ENCODE assay signal across 15 cellular contexts in the genomic region with DNA sequence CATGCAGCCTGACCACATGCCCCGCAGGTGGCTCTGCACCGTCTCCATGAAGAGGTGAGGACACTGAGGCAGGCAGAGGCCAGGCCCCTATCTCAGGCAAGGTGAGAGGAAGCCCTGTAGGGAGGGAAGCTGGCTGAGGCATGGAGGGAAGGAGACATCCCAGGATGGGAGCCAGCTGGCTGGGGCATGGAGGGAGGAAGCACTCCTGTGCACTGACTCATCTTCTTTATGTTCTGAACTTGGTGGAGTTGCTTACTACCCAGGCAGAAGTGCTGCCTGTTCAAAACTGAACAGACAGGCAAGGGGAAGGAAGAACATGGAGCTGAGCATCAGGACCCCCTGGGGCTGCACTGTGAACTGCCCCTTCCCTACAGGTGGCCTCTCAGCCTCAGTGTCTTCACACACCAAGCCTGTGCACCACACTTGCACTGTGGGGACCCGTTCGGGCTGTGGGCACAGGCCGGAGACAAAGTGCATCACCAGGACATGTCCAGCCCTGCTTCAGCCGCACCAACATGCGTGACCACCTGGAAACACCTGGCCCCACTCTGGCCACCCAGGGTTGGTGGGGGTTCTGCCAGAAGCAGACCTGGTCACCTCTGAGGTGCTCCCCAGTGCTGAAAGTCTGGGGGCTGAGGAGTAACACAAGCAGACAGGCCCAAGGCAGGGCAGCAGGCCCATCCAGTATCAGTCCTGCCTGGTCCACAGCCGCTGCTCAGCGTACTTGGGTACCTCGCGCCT. TPM values are rescaled to one million over a fixed set of nuclear protein-coding genes. Genes with fewer than 3 reads are reported as not detected.
DNase-seq lines count a peak whose midpoint lies in the region; ATAC-seq and TF ChIP-seq lines count a peak whose summit lies in the region.
"Had no signal": no experiment of that assay in that cellular context is flagged by ENCODE, and none has a peak within 500 bp of the region (broad histone marks: within the 10 kb centered on the region; RNA-seq: fewer than 3 reads in every experiment).

No MANE protein-coding gene starts in this region.

- in situ Hi-C loops in astrocyte of the spinal cord (cut with HindIII; ENCODE audit: low sequenced_read_pairs): no loop called here

- H3K36me3 ChIP-seq in suprapubic skin: peaks cover 88% of the 10 kb centered on the region
- peaks cover 77% of the 10 kb centered on the region for H3K36me3 ChIP-seq in CD4-positive, alpha-beta memory T cell (ENCODE audit: insufficient read depth, low read length)

- CTCF ChIA-PET in activated CD8-positive, alpha-beta T cell treated with anti-CD3 and anti-CD28 coated beads for 36 hours (lab: Charles Lee): no interaction called here
- CTCF ChIA-PET in CD4-positive, alpha-beta memory T cell (lab: Charles Lee; ENCODE audit: partially characterized antibody): interaction anchor here (0.7 kb wide), 1 partner anchor 361 kb away, joined by 3 read pairs; no protein-coding TSS in a partner anchor

- no peaks in the 10 kb centered on the region for H3K9me3 Mint-ChIP-seq in activated CD8-positive, alpha-beta T cell treated with anti-CD3 and anti-CD28 coated beads for 36 hours
- no peaks in the 10 kb centered on the region for H3K9me3 Mint-ChIP-seq in CD4-positive, alpha-beta memory T cell

- no peaks in the 10 kb centered on the region for H3K27me3 ChIP-seq in suprapubic skin
- H3K27me3 ChIP-seq in CD4-positive, alpha-beta memory T cell (ENCODE audit: insufficient read depth, low read length): no peaks in the 10 kb centered on the region
- H3K27me3 ChIP-seq: right lobe of liver, tibial nerve had no signal

- H3K27me3 Mint-ChIP-seq in activated CD8-positive, alpha-beta T cell treated with anti-CD3 and anti-CD28 coated beads for 36 hours: no peaks in the 10 kb centered on the region
- no peaks in the 10 kb centered on the region for H3K27me3 Mint-ChIP-seq in CD4-positive, alpha-beta memory T cell

- TF ChIP-seq CTCF in astrocyte of the spinal cord (IDR thresholded peaks at IDR 0.05; ENCODE audit: low read depth, low read length) (no peak), suprapubic skin (IDR thresholded peaks at IDR 0.05) (no peak)
- no peak for TF ChIP-seq CTCF in activated CD8-positive, alpha-beta T cell treated with anti-CD3 and anti-CD28 coated beads for 36 hours (IDR thresholded peaks at IDR 0.05)

- TF ChIP-seq POLR2A in suprapubic skin (IDR thresholded peaks at IDR 0.05): no peak

- intact Hi-C loops in cardiac septum (cut with DNase I) (loop anchor here (10.0 kb wide), 1 partner anchor 92 kb away; no protein-coding TSS in a partner anchor), Right ventricle myocardium superior (cut with DNase I) (no loop called here)
- intact Hi-C loops in activated CD8-positive, alpha-beta T cell treated with anti-CD3 and anti-CD28 coated beads for 36 hours (cut with micrococcal nuclease): no loop called here
- intact Hi-C loops in CD4-positive, alpha-beta memory T cell (cut with micrococcal nuclease): no loop called here

- 74% methylated on average over 11 of the region's 11 CpGs for WGBS in suprapubic skin

- H3K4me1 ChIP-seq in suprapubic skin: peaks cover 17% of the 10 kb centered on the region
- no peaks in the 10 kb centered on the region for H3K4me1 ChIP-seq in CD4-positive, alpha-beta memory T cell (ENCODE audit: insufficient read depth, low read length)

- peaks cover 2% of the 10 kb centered on the region for H3K4me1 Mint-ChIP-seq in activated CD8-positive, alpha-beta T cell treated with anti-CD3 and anti-CD28 coated beads for 36 hours (ENCODE audit: low read depth)
- H3K4me1 Mint-ChIP-seq in CD4-positive, alpha-beta memory T cell: peaks cover 0 to 16% (median 5%) of the 10 kb centered on the region in 4 donors

- H3K4me3 ChIP-seq in astrocyte of the spinal cord (ENCODE audit: low read depth, low read length) (no peak overlapping the region), suprapubic skin (no peak overlapping the region)
- no peak overlapping the region for H3K4me3 ChIP-seq in CD4-positive, alpha-beta memory T cell (ENCODE audit: low read length in 2 of 2)
- H3K4me3 ChIP-seq: right lobe of liver, tibial nerve had no signal

- no peak overlapping the region for H3K4me3 Mint-ChIP-seq in activated CD8-positive, alpha-beta T cell treated with anti-CD3 and anti-CD28 coated beads for 36 hours
- no peak overlapping the region for H3K4me3 Mint-ChIP-seq in CD4-positive, alpha-beta memory T cell

- H3K36me3 Mint-ChIP-seq in activated CD8-positive, alpha-beta T cell treated with anti-CD3 and anti-CD28 coated beads for 36 hours (ENCODE audit: low read depth): peaks cover 30% of the 10 kb centered on the region
- H3K36me3 Mint-ChIP-seq in CD4-positive, alpha-beta memory T cell: peaks cover 53 to 77% of the 10 kb centered on the region in 2 donors

- no peak for ATAC-seq in Right ventricle myocardium superior (ENCODE audit: poor library complexity)
- ATAC-seq in activated CD8-positive, alpha-beta T cell treated with anti-CD3 and anti-CD28 coated beads for 36 hours: no peak

- H3K27ac Mint-ChIP-seq in activated CD8-positive, alpha-beta T cell treated with anti-CD3 and anti-CD28 coated beads for 36 hours: no peak overlapping the region
- H3K27ac Mint-ChIP-seq in CD4-positive, alpha-beta memory T cell: no peak overlapping the region

- TF ChIP-seq EP300 in suprapubic skin (IDR thresholded peaks at IDR 0.05): no peak

- H3K9me3 ChIP-seq in suprapubic skin: no peaks in the 10 kb centered on the region
- H3K9me3 ChIP-seq in CD4-positive, alpha-beta memory T cell (ENCODE audit: control insufficient read depth in 1 of 2, low read length in 2 of 2): no peaks in the 10 kb centered on the region
- H3K9me3 ChIP-seq: right lobe of liver, tibial nerve had no signal

- DNase-seq in cardiac septum (ENCODE audit: low spot score) (peak; percentile 67), Right ventricle myocardium superior (no peak), astrocyte of the spinal cord (ENCODE audit: low read depth, low spot score) (peak; percentile 64), iPS-NIHi7 (ENCODE audit: extremely low spot score) (peak; percentile 7), suprapubic skin (ENCODE audit: low spot score in 2 of 2) (peak in 1 of 2 donors; percentile 66), GDM1 (lab: John Stamatoyannopoulos, UW) (no peak)
- no peak for DNase-seq in activated CD8-positive, alpha-beta T cell treated with anti-CD3 and anti-CD28 coated beads for 36 hours
- no peak for DNase-seq in CD4-positive, alpha-beta memory T cell
- DNase-seq: activated naive CD4-positive, alpha-beta T cell; DND-41; NCI-H1092 treated with DMSO at 0.1 percent for 48 hours; NCI-H82 had no signal

- POLR2A ChIA-PET in activated CD8-positive, alpha-beta T cell treated with anti-CD3 and anti-CD28 coated beads for 36 hours (lab: Charles Lee): interaction anchor here (0.6 kb wide), 1 partner anchor 126 kb away, joined by 3 read pairs; no protein-coding TSS in a partner anchor
- POLR2A ChIA-PET in CD4-positive, alpha-beta memory T cell (lab: Charles Lee; ENCODE audit: partially characterized antibody): no interaction called here

- peak overlapping the region; percentile 12 for H3K27ac ChIP-seq in suprapubic skin
- H3K27ac ChIP-seq in CD4-positive, alpha-beta memory T cell (ENCODE audit: low read depth, low read length): no peak overlapping the region
- H3K27ac ChIP-seq: HL-60, right lobe of liver, tibial nerve had no signal

RNA-seq across cellular contexts. Expression of a gene that starts 55.5 kb away (rescaled TPM):
- total RNA-seq in cardiac septum: 35.2 TPM
- total RNA-seq in Right ventricle myocardium superior: 29.7 TPM
- total RNA-seq in suprapubic skin: 100 to 1,000 TPM; 115 to 172 (median 130) TPM
- 10 to 100 TPM; 18.0 to 20.0 TPM for total RNA-seq in activated CD8-positive, alpha-beta T cell treated with anti-CD3 and anti-CD28 coated beads for 36 hours
- 10 to 100 TPM; 61.3 to 66.7 TPM for total RNA-seq in CD4-positive, alpha-beta memory T cell
- polyA plus RNA-seq in CD4-positive, alpha-beta memory T cell: 10 to 100 TPM; 33.1 to 52.0 TPM

Comparison
In these comparisons a context has a peak if more than half of its experiments do, and no peak if none do; other contexts are left out.
1. DNase-seq: peak in cardiac septum (single experiment), astrocyte of the spinal cord (single experiment) and iPS-NIHi7 (single experiment); none in Right ventricle myocardium superior (single experiment), activated CD8-positive, alpha-beta T cell treated with anti-CD3 and anti-CD28 coated beads for 36 hours (single experiment), CD4-positive, alpha-beta memory T cell (0 of 5) and GDM1 (single experiment).